ENCODE assay signal across 10 cellular contexts in genomic region chr15:101168463-101168824, GRCh38.
A peak's percentile ranks its signal among the peaks of the same experiment; 100 is the strongest.
DNase-seq lines count a peak whose midpoint lies in the region; ATAC-seq and TF ChIP-seq lines count a peak whose summit lies in the region.
"Had no signal": no experiment of that assay in that cellular context is flagged by ENCODE, and none has a peak within 500 bp of the region (broad histone marks: within the 10 kb centered on the region; RNA-seq: fewer than 3 reads in every experiment).

No MANE protein-coding gene starts in this region.

- intact Hi-C loops in adrenal gland (cut with DNase I) = no loop called here

- no peak for ATAC-seq in GM21723 (IDR thresholded peaks at IDR 0.05; ENCODE audit: unreplicated experiment)

- H3K27ac ChIP-seq in adrenal gland = peak overlapping the region; percentile 36 to 90 (median 63)
- peak overlapping the region; percentile 72 for H3K27ac ChIP-seq in layer of hippocampus (ENCODE audit: low read depth, low read length)
- H3K27ac ChIP-seq in suprapubic skin = peak overlapping the region; percentile 88
- H3K27ac ChIP-seq: 22Rv1 had no signal

- TF ChIP-seq POLR2A in adrenal gland (IDR thresholded peaks at IDR 0.05) (no peak), suprapubic skin (IDR thresholded peaks at IDR 0.05) (no peak)

- TF ChIP-seq EP300 in suprapubic skin (IDR thresholded peaks at IDR 0.05) = no peak

- 0 to 17% (median 10%) methylated on average over 1 of the region's 1 CpG for WGBS in adrenal gland, 4 donors
- 17% methylated on average over 1 of the region's 1 CpG for WGBS in suprapubic skin

- peaks cover 0 to 41% of the 10 kb centered on the region in 2 donors for H3K4me1 ChIP-seq in adrenal gland (replicated peaks in 1 of 2)
- H3K4me1 ChIP-seq in suprapubic skin = peaks cover 65% of the 10 kb centered on the region

- TF ChIP-seq CTCF in adrenal gland (IDR thresholded peaks at IDR 0.05) (no peak), suprapubic skin (IDR thresholded peaks at IDR 0.05) (no peak)

- DNase-seq in NCI-H2196 (lab: John Stamatoyannopoulos, UW; ENCODE audit: unreplicated experiment) (peak; percentile 10), NCI-H2196 treated with DMSO at 0.1 percent for 48 hours (lab: John Stamatoyannopoulos, UW; ENCODE audit: unreplicated experiment) (no peak), adrenal gland (peak in 6 of 7 donors; percentile 51 to 87 (median 76)), suprapubic skin (ENCODE audit: low spot score in 2 of 2) (peak in 1 of 2 donors; percentile 71), NCI-H2029 treated with DMSO at 0.1 percent for 48 hours (lab: John Stamatoyannopoulos, UW) (no peak), NCI-H1436 treated with DMSO at 0.1 percent for 48 hours (lab: John Stamatoyannopoulos, UW) (no peak)
- DNase-seq: NCI-H1048 had no signal

- H3K36me3 ChIP-seq in adrenal gland (replicated peaks in 1 of 2) = no peaks in the 10 kb centered on the region
- no peaks in the 10 kb centered on the region for H3K36me3 ChIP-seq in suprapubic skin

- H3K9me3 ChIP-seq in adrenal gland (replicated peaks in 1 of 3) = no peaks in the 10 kb centered on the region
- peaks cover 4% of the 10 kb centered on the region for H3K9me3 ChIP-seq in suprapubic skin

- H3K27me3 ChIP-seq in adrenal gland = no peaks in the 10 kb centered on the region
- no peaks in the 10 kb centered on the region for H3K27me3 ChIP-seq in layer of hippocampus (ENCODE audit: control insufficient read depth, insufficient read depth, low read length)
- H3K27me3 ChIP-seq in suprapubic skin = no peaks in the 10 kb centered on the region

- H3K4me3 ChIP-seq in adrenal gland (peak overlapping the region in 1 of 4 donors; percentile 12), suprapubic skin (no peak overlapping the region)

Comparison
In these comparisons a context has a peak if more than half of its experiments do, and no peak if none do; other contexts are left out.
1. DNase-seq: peak in NCI-H2196 (single experiment) and adrenal gland (6 of 7); none in NCI-H2196 treated with DMSO at 0.1 percent for 48 hours (single experiment), NCI-H2029 treated with DMSO at 0.1 percent for 48 hours (single experiment) and NCI-H1436 treated with DMSO at 0.1 percent for 48 hours (single experiment).
2. Peak in every context shown above with its lines, with median percentiles within 50 percentile points of each other: H3K27ac ChIP-seq.